In genomic region chr10:110410329-110411046, GRCh38 we compare ENCODE assay signal across 10 cellular contexts.
DNase-seq lines count a peak whose midpoint lies in the region; ATAC-seq and TF ChIP-seq lines count a peak whose summit lies in the region.
"Had no signal": no experiment of that assay in that cellular context is flagged by ENCODE, and none has a peak within 500 bp of the region (broad histone marks: within the 10 kb centered on the region; RNA-seq: fewer than 3 reads in every experiment).

No MANE protein-coding gene starts in this region.

- H3K36me3 ChIP-seq in brain microvascular endothelial cell (replicated peaks), result no peaks in the 10 kb centered on the region
- no peaks in the 10 kb centered on the region for H3K36me3 ChIP-seq in lung (ENCODE audit: control insufficient read depth in 2 of 2, insufficient read depth in 2 of 2, low read length in 2 of 2)
- no peaks in the 10 kb centered on the region for H3K36me3 ChIP-seq in endodermal cell (ENCODE audit: control insufficient read depth, insufficient read depth, low read length)

- TF ChIP-seq CTCF in brain microvascular endothelial cell (IDR thresholded peaks at IDR 0.05; ENCODE audit: low read depth, low read length, missing control alignments) (no peak), lung (IDR thresholded peaks at IDR 0.05; ENCODE audit: control extremely low read depth, extremely low read depth) (no peak), endodermal cell (conservative IDR thresholded peaks at IDR 0.05) (no peak)

- H3K9me3 ChIP-seq in lung (ENCODE audit: control insufficient read depth in 2 of 2, insufficient read depth in 1 of 2, low read length in 1 of 2) (no peaks in the 10 kb centered on the region), endodermal cell (ENCODE audit: control insufficient read depth, low read length) (no peaks in the 10 kb centered on the region)

- no peak overlapping the region for H3K9ac ChIP-seq in endodermal cell (ENCODE audit: extremely low read depth, low read length, poor library complexity, severe bottlenecking)

- H3K4me3 ChIP-seq in brain microvascular endothelial cell (ENCODE audit: low read depth, low read length) (no peak overlapping the region), lung (no peak overlapping the region), endodermal cell (ENCODE audit: low read length) (no peak overlapping the region)

- peaks cover 11 to 12% of the 10 kb centered on the region in 2 donors for H3K4me1 ChIP-seq in lung (ENCODE audit: control insufficient read depth in 2 of 2, insufficient read depth in 2 of 2, low read length in 2 of 2)
- peaks cover 16% of the 10 kb centered on the region for H3K4me1 ChIP-seq in endodermal cell (ENCODE audit: control insufficient read depth, insufficient read depth, low read length)

- H3K36me3 Mint-ChIP-seq in endodermal cell (ENCODE audit: low read depth), result no peaks in the 10 kb centered on the region

- WGBS in lung, 2 donors, result 60 to 68% methylated on average over 11 of the region's 11 CpGs
- WGBS in endodermal cell (ENCODE audit: insufficient coverage in 1 of 2, insufficient read length in 1 of 2), 2 experiments, result 90 to 93% methylated on average over 9 to 11 of the region's 11 CpGs

- peak overlapping the region; percentile 79 for H3K27ac ChIP-seq in brain microvascular endothelial cell
- H3K27ac ChIP-seq in lung (ENCODE audit: low read depth in 1 of 2, low read length in 1 of 2), result peak overlapping the region; percentile 23 to 34
- no peak overlapping the region for H3K27ac ChIP-seq in endodermal cell (ENCODE audit: low read depth, low read length)

- no peaks in the 10 kb centered on the region for H3K27me3 Mint-ChIP-seq in endodermal cell (ENCODE audit: insufficient read depth)

- DNase-seq in ACHN (peak; percentile 99), HPDE6-E6E7 (ENCODE audit: extremely low spot score) (peak; percentile 95), brain microvascular endothelial cell (peak; percentile 91), lung (ENCODE audit: low spot score) (peak; percentile 67), mesenteric fat pad (ENCODE audit: low spot score) (no peak), NK-92 (lab: John Stamatoyannopoulos, UW; ENCODE audit: unreplicated experiment) (no peak), endodermal cell (no peak)
- DNase-seq: effector CD8-positive, alpha-beta T cell; stimulated activated CD4-positive, alpha-beta T cell treated with anti-CD3 and anti-CD28 coated beads, Interleukin-2, amount 100 ng/mL, for 48 hours had no signal

- in situ Hi-C loops in ACHN (cut with HindIII; ENCODE audit: low pct_ligation_motif_present, low pct_unique_long_range_greater_than_20kb, low sequenced_read_pairs) (no loop called here), brain microvascular endothelial cell (cut with HindIII; ENCODE audit: low pct_ligation_motif_present, low sequenced_read_pairs) (no loop called here)

- H3K4me3 Mint-ChIP-seq in endodermal cell, result no peak overlapping the region

- peaks cover 59% of the 10 kb centered on the region for H3K4me1 Mint-ChIP-seq in endodermal cell

- H3K27me3 ChIP-seq in brain microvascular endothelial cell (replicated peaks) (no peaks in the 10 kb centered on the region), lung (ENCODE audit: control insufficient read depth, insufficient read depth) (no peaks in the 10 kb centered on the region), endodermal cell (ENCODE audit: control insufficient read depth, insufficient read depth, low read length, poor library complexity, severe bottlenecking) (no peaks in the 10 kb centered on the region)

- H3K9me3 Mint-ChIP-seq in endodermal cell, result no peaks in the 10 kb centered on the region

- peak; percentile 84 for ATAC-seq in lung (ENCODE audit: insufficient read depth, low FRiP score)
- no peak for ATAC-seq in HG02642 (IDR thresholded peaks at IDR 0.05; ENCODE audit: poor library complexity, unreplicated experiment)

- H3K27ac Mint-ChIP-seq in endodermal cell, result no peak overlapping the region

Comparison
In these comparisons a context has a peak if more than half of its experiments do, and no peak if none do; other contexts are left out.
1. DNase-seq: peak in ACHN (single experiment), HPDE6-E6E7 (single experiment), brain microvascular endothelial cell (single experiment) and lung (single experiment); none in mesenteric fat pad (single experiment), NK-92 (single experiment) and endodermal cell (single experiment).